ENCODE assay signal across 14 cellular contexts in genomic region chr7:126780993-126781392, GRCh38.
DNase-seq lines count a peak whose midpoint lies in the region; ATAC-seq and TF ChIP-seq lines count a peak whose summit lies in the region.
"Had no signal": no experiment of that assay in that cellular context is flagged by ENCODE, and none has a peak within 500 bp of the region (broad histone marks: within the 10 kb centered on the region; RNA-seq: fewer than 3 reads in every experiment).

No MANE protein-coding gene starts in this region.

- no peaks in the 10 kb centered on the region for H3K27me3 ChIP-seq in Caco-2 (replicated peaks; ENCODE audit: control insufficient read depth, insufficient read depth, low read length)
- H3K27me3 ChIP-seq: esophagus muscularis mucosa had no signal

- no peaks in the 10 kb centered on the region for H3K36me3 ChIP-seq in Caco-2 (ENCODE audit: control insufficient read depth, insufficient read depth, low read length)
- H3K36me3 ChIP-seq: esophagus muscularis mucosa, prostate gland had no signal

- intact Hi-C loops in Caco-2 (cut with micrococcal nuclease; ENCODE audit: unreplicated experiment), result no loop called here

- H3K36me3 Mint-ChIP-seq in Caco-2 (ENCODE audit: insufficient read depth, unreplicated experiment), result no peaks in the 10 kb centered on the region

- DNase-seq in DMS53 treated with DMSO at 0.1 percent for 48 hours (lab: John Stamatoyannopoulos, UW; ENCODE audit: unreplicated experiment) (peak; percentile 48), RWPE1 (ENCODE audit: low spot score) (no peak), ecto neural progenitor cell (ENCODE audit: low spot score) (no peak), Caco-2 (no peak), dermis blood vessel endothelial cell (no peak)
- DNase-seq: Kasumi-1, midbrain, NCI-H510A had no signal

- H3K4me3 Mint-ChIP-seq in Caco-2 (ENCODE audit: unreplicated experiment), result no peak overlapping the region
- H3K4me3 Mint-ChIP-seq: B cell had no signal

- peaks cover 6% of the 10 kb centered on the region for H3K27me3 Mint-ChIP-seq in Caco-2 (ENCODE audit: insufficient read depth, unreplicated experiment)
- H3K27me3 Mint-ChIP-seq: B cell had no signal

- H3K9me3 Mint-ChIP-seq in Caco-2 (ENCODE audit: unreplicated experiment), result no peaks in the 10 kb centered on the region

- CTCF ChIA-PET in RWPE1 (lab: Yijun Ruan, JAX) (interaction anchor here (0.6 kb wide), 1 partner anchor 1429 kb away, joined by 3 read pairs; no protein-coding TSS in a partner anchor), Caco-2 (lab: Charles Lee) (no interaction called here)

- H3K27ac ChIP-seq in RWPE1, result no peak overlapping the region
- H3K27ac ChIP-seq: esophagus muscularis mucosa, prostate gland had no signal

- H3K9me3 ChIP-seq in Caco-2, result no peaks in the 10 kb centered on the region
- H3K9me3 ChIP-seq: esophagus muscularis mucosa, prostate gland had no signal

- no TSS peak for BruUV-seq in Caco-2 (replicated peaks; lab: Mats Ljungman, UMichigan)

- no peak overlapping the region for H3K27ac Mint-ChIP-seq in Caco-2 (ENCODE audit: unreplicated experiment)
- H3K27ac Mint-ChIP-seq: B cell had no signal

- H3K4me1 ChIP-seq in Caco-2, result no peaks in the 10 kb centered on the region
- H3K4me1 ChIP-seq: esophagus muscularis mucosa, prostate gland had no signal

- no peak overlapping the region for H3K4me3 ChIP-seq in Caco-2 (ENCODE audit: low read depth, low read length)
- H3K4me3 ChIP-seq: esophagus muscularis mucosa, prostate gland had no signal

- POLR2A ChIA-PET in RWPE1 (lab: Yijun Ruan, JAX; ENCODE audit: low non-redundant PET) (no interaction called here), Caco-2 (lab: Charles Lee) (no interaction called here)

- ATAC-seq in GM18909 (IDR thresholded peaks at IDR 0.05; ENCODE audit: poor library complexity, unreplicated experiment) (peak; percentile 86), GM21825 (IDR thresholded peaks at IDR 0.05; ENCODE audit: unreplicated experiment) (peak; percentile 88), HG03280 (IDR thresholded peaks at IDR 0.05; ENCODE audit: unreplicated experiment) (peak; percentile 73)

- TF ChIP-seq CTCF in RWPE1 (conservative IDR thresholded peaks at IDR 0.05; ENCODE audit: low read depth) (no peak), Caco-2 (IDR thresholded peaks at IDR 0.05; ENCODE audit: insufficient read depth in 1 of 2, low read depth in 1 of 2, low read length in 1 of 2, severe bottlenecking in 1 of 2, unreplicated experiment in 1 of 2) (no peak)

- no peaks in the 10 kb centered on the region for H3K4me1 Mint-ChIP-seq in Caco-2 (ENCODE audit: low read depth, unreplicated experiment)
- H3K4me1 Mint-ChIP-seq: B cell had no signal
